Comparison of ENCODE assay signal across 31 cellular contexts in genomic region chr4:82803746-82804145, GRCh38. TPM values are rescaled to one million over a fixed set of nuclear protein-coding genes. Genes with fewer than 3 reads are reported as not detected.
DNase-seq lines count a peak whose midpoint lies in the region; ATAC-seq and TF ChIP-seq lines count a peak whose summit lies in the region.
"Had no signal": no experiment of that assay in that cellular context is flagged by ENCODE, and none has a peak within 500 bp of the region (broad histone marks: within the 10 kb centered on the region; RNA-seq: fewer than 3 reads in every experiment).

No MANE protein-coding gene starts in this region.

- DNase-seq in CD1c-positive myeloid dendritic cell (ENCODE audit: extremely low spot score) (peak; percentile 51), posterior vena cava (ENCODE audit: low spot score) (peak; percentile 6), OCI-M1 (lab: John Stamatoyannopoulos, UW) (no peak), WERI-Rb-1 (no peak)
- DNase-seq: 8988T; ACHN; BE2C; C1 segment of cervical spinal cord; Caco-2; Calu3; CD4-positive, alpha-beta memory T cell; CD4-positive, alpha-beta T cell; CD4-positive, CD25-positive, alpha-beta regulatory T cell; CD8-positive, alpha-beta memory T cell; CD8-positive, alpha-beta T cell; COR-L47; DMS 273 treated with DMSO at 0.1 percent for 48 hours; DMS153; DMS53; DMS79; DMS79 treated with DMSO at 0.1 percent for 48 hours; DND-41; EL had no signal

- POLR2A ChIA-PET in HEK293 (lab: Yijun Ruan, JAX), result no interaction called here

- H3K4me1 ChIP-seq in HEK293 (ENCODE audit: control insufficient read depth, insufficient read depth, low read length), result no peaks in the 10 kb centered on the region; the same call in 1 of the 2 replicates
- H3K4me1 ChIP-seq: BE2C, Caco-2 had no signal

- intact Hi-C loops in posterior vena cava (cut with DNase I), result no loop called here

- no peak overlapping the region for H3K27ac ChIP-seq in HEK293 (ENCODE audit: extremely low read depth, low read depth, low read length)
- H3K27ac ChIP-seq in WERI-Rb-1, result no peak overlapping the region
- H3K27ac ChIP-seq: 22Rv1; A549; BLaER1; BLaER1 treated with 17β-estradiol and CSF1 and Interleukin-3, amounts not matched to agents 10 nM and 100 nM; C4-2B had no signal

- H3K4me3 ChIP-seq in HEK293 (ENCODE audit: low read depth, low read length) (no peak overlapping the region), WERI-Rb-1 (ENCODE audit: low read depth, low read length) (no peak overlapping the region)
- H3K4me3 ChIP-seq: A549; BLaER1; BLaER1 treated with 17β-estradiol and CSF1 and Interleukin-3, amounts not matched to agents 10 nM and 100 nM had no signal

- H3K36me3 ChIP-seq in HEK293 (ENCODE audit: control insufficient read depth in 2 of 2, insufficient read depth in 1 of 2, low read length in 2 of 2) (no peaks in the 10 kb centered on the region), WERI-Rb-1 (no peaks in the 10 kb centered on the region)
- H3K36me3 ChIP-seq: BE2C; BLaER1; BLaER1 treated with 17β-estradiol and CSF1 and Interleukin-3, amounts not matched to agents 10 nM and 100 nM had no signal

- ATAC-seq in HG02981 (IDR thresholded peaks at IDR 0.05; ENCODE audit: unreplicated experiment), result no peak
- ATAC-seq: A549; CD8-positive, alpha-beta T cell had no signal

- CTCF ChIA-PET in HEK293 (lab: Yijun Ruan, JAX), result no interaction called here

- H3K9me3 ChIP-seq in HEK293 (ENCODE audit: control insufficient read depth, insufficient read depth, low read depth, low read length), result no peaks in the 10 kb centered on the region
- no peaks in the 10 kb centered on the region for H3K9me3 ChIP-seq in WERI-Rb-1 (ENCODE audit: severe bottlenecking)
- H3K9me3 ChIP-seq: A549, BE2C, BLaER1, Caco-2 had no signal

- H3K27me3 ChIP-seq in WERI-Rb-1 (ENCODE audit: insufficient read depth, low read depth, severe bottlenecking), result no peaks in the 10 kb centered on the region

- no peak for TF ChIP-seq CTCF in HEK293 (tag by site-specific recombination; IDR thresholded peaks at IDR 0.05)
- TF ChIP-seq CTCF in WERI-Rb-1 (IDR thresholded peaks at IDR 0.05; ENCODE audit: low read depth, low read length), result no peak

TF ChIP-seq in HEK293, 187 proteins besides CTCF, POLR2A, EP300 and RAD21:
- TF ChIP-seq ZFHX2 (tag by site-specific recombination; conservative IDR thresholded peaks at IDR 0.05) (peak; percentile 77), ZBTB7A (tag by site-specific recombination; IDR thresholded peaks at IDR 0.05; ENCODE audit: low read depth) (no peak), ZNF501 (tag by site-specific recombination; IDR thresholded peaks at IDR 0.05) (no peak), EGR2 (tag by site-specific recombination; IDR thresholded peaks at IDR 0.05; ENCODE audit: low read depth) (peak; percentile 60; the same call in 1 of the 2 replicates)
- TF ChIP-seq, protein P1, sequence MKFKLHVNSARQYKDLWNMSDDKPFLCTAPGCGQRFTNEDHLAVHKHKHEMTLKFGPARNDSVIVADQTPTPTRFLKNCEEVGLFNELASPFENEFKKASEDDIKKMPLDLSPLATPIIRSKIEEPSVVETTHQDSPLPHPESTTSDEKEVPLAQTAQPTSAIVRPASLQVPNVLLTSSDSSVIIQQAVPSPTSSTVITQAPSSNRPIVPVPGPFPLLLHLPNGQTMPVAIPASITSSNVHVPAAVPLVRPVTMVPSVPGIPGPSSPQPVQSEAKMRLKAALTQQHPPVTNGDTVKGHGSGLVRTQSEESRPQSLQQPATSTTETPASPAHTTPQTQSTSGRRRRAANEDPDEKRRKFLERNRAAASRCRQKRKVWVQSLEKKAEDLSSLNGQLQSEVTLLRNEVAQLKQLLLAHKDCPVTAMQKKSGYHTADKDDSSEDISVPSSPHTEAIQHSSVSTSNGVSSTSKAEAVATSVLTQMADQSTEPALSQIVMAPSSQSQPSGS (tag by site-specific recombination; IDR thresholded peaks at IDR 0.05; ENCODE audit: low read depth), result no peak

RNA-seq across cellular contexts. Expression of gene SCD5, which starts 5.2 kb away (rescaled TPM):
- 10 to 100 TPM; 11.9 to 16.7 TPM for total RNA-seq in posterior vena cava
- total RNA-seq: B cell; CD4-positive, alpha-beta memory T cell had no signal

Comparison
In these comparisons a context has a peak if more than half of its experiments do, and no peak if none do; other contexts are left out.
1. DNase-seq: peak in CD1c-positive myeloid dendritic cell (single experiment) and posterior vena cava (single experiment); none in OCI-M1 (single experiment) and WERI-Rb-1 (single experiment).